Comparison of ENCODE assay signal across 22 cellular contexts in genomic region chr7:90740364-90740763, GRCh38.
"Had no signal": no experiment of that assay in that cellular context is flagged by ENCODE, and none has a peak within 500 bp of the region (broad histone marks: within the 10 kb centered on the region; RNA-seq: fewer than 3 reads in every experiment).

No MANE protein-coding gene starts in this region.

- ATAC-seq: gastroesophageal sphincter, left lobe of liver, mucosa of descending colon, natural killer cell had no signal

- H3K27me3 ChIP-seq: esophagus squamous epithelium, gastroesophageal sphincter, ovary, right atrium auricular region, sigmoid colon, suprapubic skin, thyroid gland had no signal

- DNase-seq: dermis blood vessel endothelial cell; esophagus squamous epithelium; foreskin fibroblast; glutamatergic neuron; islet precursor cell; mammary epithelial cell; mucosa of descending colon; natural killer cell; ovary; sigmoid colon; stimulated activated CD4-positive, alpha-beta T cell treated with anti-CD3 and anti-CD28 coated beads, Interleukin-2, amount 100 ng/mL, for 24 hours; stimulated activated CD4-positive, alpha-beta T cell treated with anti-CD3 and anti-CD28 coated beads, Interleukin-4, amount 100 ng/mL, for 4 hours; stimulated activated naive CD4-positive, alpha-beta T cell treated with Interleukin-2 at 50 U/mL for 16 hours; thyroid gland had no signal

- H3K9me3 Mint-ChIP-seq: neural crest cell, type B pancreatic cell had no signal

- H3K4me1 Mint-ChIP-seq: natural killer cell had no signal

- H3K9me3 ChIP-seq: esophagus squamous epithelium, gastroesophageal sphincter, mucosa of descending colon, ovary, right atrium auricular region, sigmoid colon, suprapubic skin, thyroid gland had no signal

- H3K36me3 Mint-ChIP-seq: natural killer cell, type B pancreatic cell had no signal

- H3K4me3 ChIP-seq: esophagus squamous epithelium, gastroesophageal sphincter, mucosa of descending colon, ovary, right atrium auricular region, sigmoid colon, skin epidermis, suprapubic skin, thyroid gland had no signal

- H3K27me3 Mint-ChIP-seq: type B pancreatic cell had no signal

- H3K36me3 ChIP-seq: ovary, right atrium auricular region, thyroid gland had no signal

- FAIRE-seq: urothelium cell line had no signal

- H3K4me3 Mint-ChIP-seq: natural killer cell, neural crest cell, type B pancreatic cell had no signal

- H3K27ac Mint-ChIP-seq: natural killer cell, type B pancreatic cell had no signal

- H3K4me1 ChIP-seq: esophagus squamous epithelium, gastroesophageal sphincter, right atrium auricular region, sigmoid colon, suprapubic skin, thyroid gland had no signal

- H3K27ac ChIP-seq: esophagus squamous epithelium, gastroesophageal sphincter, ovary, right atrium auricular region, sigmoid colon, skin epidermis, suprapubic skin, thyroid gland had no signal
